1 cellular context compared by ENCODE assay signal in genomic region chr17:8322078-8322477, GRCh38.
TF ChIP-seq lines count a peak whose summit lies in the region.

No MANE protein-coding gene starts in this region.

TF ChIP-seq in H1, 55 proteins besides CTCF, POLR2A, EP300 and RAD21:
- TF ChIP-seq RXRA (IDR thresholded peaks at IDR 0.05; ENCODE audit: insufficient read depth, low read depth, low read length) (no peak), CHD7 (IDR thresholded peaks at IDR 0.05; ENCODE audit: insufficient replicate concordance, low read length) (no peak), CBX5 (IDR thresholded peaks at IDR 0.05; ENCODE audit: low read depth, low read length) (no peak), YY1 (IDR thresholded peaks at IDR 0.05; ENCODE audit: low read depth, low read length) (no peak), RBBP5 (IDR thresholded peaks at IDR 0.05; ENCODE audit: borderline replicate concordance, low read depth, low read length) (no peak), KDM1A (IDR thresholded peaks at IDR 0.05; ENCODE audit: borderline replicate concordance, low read length) (no peak), SIN3A (conservative IDR thresholded peaks at IDR 0.05 in 1 of 2, IDR thresholded peaks at IDR 0.05 in 1 of 2; ENCODE audit: low read depth in 1 of 2, low read length in 2 of 2) (no peak), ZNF274 (IDR thresholded peaks at IDR 0.05; ENCODE audit: borderline replicate concordance, extremely low read depth, low read length) (no peak)
